In genomic region chr10:110843796-110844616, GRCh38 we compare ENCODE assay signal across 15 cellular contexts. TPM values are rescaled to one million over a fixed set of nuclear protein-coding genes. Genes with fewer than 3 reads are reported as not detected.
DNase-seq lines count a peak whose midpoint lies in the region; ATAC-seq, FAIRE-seq and TF ChIP-seq lines count a peak whose summit lies in the region.
"Had no signal": no experiment of that assay in that cellular context is flagged by ENCODE, and none has a peak within 500 bp of the region (broad histone marks: within the 10 kb centered on the region; RNA-seq: fewer than 3 reads in every experiment).

No MANE protein-coding gene starts in this region.

- no peaks in the 10 kb centered on the region for H3K36me3 Mint-ChIP-seq in dendritic cell treated with granulocyte-macrophage colony-stimulating factor and Interleukin-4, amounts not matched to agents 40 ng/mL and 50 ng/mL, for 4 days (ENCODE audit: low read depth)

- WGBS in spleen, 5 donors: 68 to 88% (median 82%) methylated on average over 8 of the region's 8 CpGs

- H3K27ac ChIP-seq in spleen: peak overlapping the region in 7 of 8 donors; percentile 39 to 86 (median 71)
- H3K27ac ChIP-seq: GM23248 had no signal

- FAIRE-seq in GM12892 (lab: Jason Lieb, UNC): peak; percentile 42
- FAIRE-seq: colon, D721Med had no signal

- no peaks in the 10 kb centered on the region for H3K9me3 ChIP-seq in spleen
- H3K9me3 ChIP-seq: upper lobe of left lung had no signal

- H3K4me1 Mint-ChIP-seq in dendritic cell treated with granulocyte-macrophage colony-stimulating factor and Interleukin-4, amounts not matched to agents 40 ng/mL and 50 ng/mL, for 4 days (ENCODE audit: low read depth): peaks cover 43% of the 10 kb centered on the region

- H3K4me3 ChIP-seq in spleen: no peak overlapping the region
- H3K4me3 ChIP-seq: GM23248, upper lobe of left lung had no signal

- H3K9me3 Mint-ChIP-seq in dendritic cell treated with granulocyte-macrophage colony-stimulating factor and Interleukin-4, amounts not matched to agents 40 ng/mL and 50 ng/mL, for 4 days: no peaks in the 10 kb centered on the region

- H3K4me3 Mint-ChIP-seq in dendritic cell treated with granulocyte-macrophage colony-stimulating factor and Interleukin-4, amounts not matched to agents 40 ng/mL and 50 ng/mL, for 4 days: no peak overlapping the region

- H3K36me3 ChIP-seq in spleen: no peaks in the 10 kb centered on the region
- H3K36me3 ChIP-seq: upper lobe of left lung had no signal

- ATAC-seq in GM21381 (IDR thresholded peaks at IDR 0.05; ENCODE audit: unreplicated experiment) (no peak), HG02973 (IDR thresholded peaks at IDR 0.05; ENCODE audit: unreplicated experiment) (no peak)

- TF ChIP-seq CTCF in spleen (IDR thresholded peaks at IDR 0.05 in 8 of 11, conservative IDR thresholded peaks at IDR 0.05 in 3 of 11): no peak

- DNase-seq in GM12892 (ENCODE audit: insufficient read length) (no peak), NCI-H69 (lab: John Stamatoyannopoulos, UW) (peak; percentile 88), spleen (no peak), occipital lobe (lab: John Stamatoyannopoulos, UW) (no peak)
- no peak for DNase-seq in activated effector memory CD4-positive, alpha-beta T cell treated with Interleukin-2 at 50 U/mL for 16 hours
- DNase-seq: GM23248, NCI-H1092, NCI-H526, SHP77, upper lobe of left lung had no signal

- no peaks in the 10 kb centered on the region for H3K27me3 ChIP-seq in spleen (replicated peaks in 1 of 7)
- H3K27me3 ChIP-seq: upper lobe of left lung had no signal

- H3K27me3 Mint-ChIP-seq in dendritic cell treated with granulocyte-macrophage colony-stimulating factor and Interleukin-4, amounts not matched to agents 40 ng/mL and 50 ng/mL, for 4 days: no peaks in the 10 kb centered on the region

- intact Hi-C loops in dendritic cell treated with granulocyte-macrophage colony-stimulating factor and Interleukin-4, amounts not matched to agents 40 ng/mL and 50 ng/mL, for 4 days (cut with micrococcal nuclease): no loop called here
- intact Hi-C loops in spleen (cut with DNase I; ENCODE audit: low total_unique reads): no loop called here

- peak overlapping the region; percentile 73 for H3K27ac Mint-ChIP-seq in dendritic cell treated with granulocyte-macrophage colony-stimulating factor and Interleukin-4, amounts not matched to agents 40 ng/mL and 50 ng/mL, for 4 days

- TF ChIP-seq POLR2A in GM12892 (IDR thresholded peaks at IDR 0.05; ENCODE audit: low read depth, low read length) (no peak), spleen (IDR thresholded peaks at IDR 0.05) (no peak)

- H3K4me1 ChIP-seq in spleen: peaks cover 12 to 80% (median 47%) of the 10 kb centered on the region in 6 donors

RNA-seq across cellular contexts. Expression of gene PDCD4, which starts 27.7 kb away (rescaled TPM):
- polyA plus RNA-seq in GM12892 (2012; ENCODE audit: missing spikeins): 331 TPM
- total RNA-seq in spleen (100 to 1,000 TPM; 128 to 201 (median 146) TPM), occipital lobe (61.1 TPM)
- 100 to 1,000 TPM; 121 to 204 (median 176) TPM for polyA plus RNA-seq in spleen
